18 cellular contexts compared by ENCODE assay signal in the genomic region with DNA sequence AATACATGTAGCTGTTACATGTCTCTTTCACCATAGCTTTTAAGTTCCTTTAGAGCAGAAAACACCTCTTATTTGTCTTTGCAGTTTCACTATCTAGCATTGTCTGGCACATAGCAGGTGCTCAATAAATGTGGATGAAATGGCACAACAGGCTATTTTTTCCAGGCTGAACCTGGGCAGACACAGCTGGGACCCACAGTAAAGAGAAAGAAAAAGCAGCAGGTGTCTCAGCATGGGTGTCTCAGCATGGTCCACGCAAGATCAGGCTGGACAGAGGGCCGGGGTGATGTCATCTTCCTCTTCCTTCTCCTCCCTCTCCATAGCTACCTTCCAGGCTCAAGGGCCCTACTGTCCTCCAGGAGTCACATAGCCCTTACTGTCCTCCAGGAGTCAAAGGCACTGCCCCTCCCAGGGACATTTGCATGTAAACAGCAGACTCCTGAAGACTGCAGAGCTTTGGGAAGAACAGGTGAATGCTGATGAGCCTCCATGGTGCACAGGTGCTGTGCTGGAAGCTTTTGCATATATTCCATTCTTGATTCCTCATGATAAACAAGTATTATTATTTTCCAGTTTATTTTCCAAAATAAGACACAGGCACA.
DNase-seq lines count a peak whose midpoint lies in the region; ATAC-seq and TF ChIP-seq lines count a peak whose summit lies in the region.
"Had no signal": no experiment of that assay in that cellular context is flagged by ENCODE, and none has a peak within 500 bp of the region (broad histone marks: within the 10 kb centered on the region; RNA-seq: fewer than 3 reads in every experiment).

No MANE protein-coding gene starts in this region.

- no peak overlapping the region for H3K4me3 Mint-ChIP-seq in WTC11
- H3K4me3 Mint-ChIP-seq: CD4-positive, CD25-positive, alpha-beta regulatory T cell had no signal

- H3K9me3 Mint-ChIP-seq in WTC11: no peaks in the 10 kb centered on the region

- POLR2A ChIA-PET in WTC11 (lab: Charles Lee): interaction anchor here (0.5 to 0.6 kb wide), 2 partner anchors 172 to 1333 kb away, joined by 3 to 4 read pairs; no protein-coding TSS in a partner anchor

- H3K27ac Mint-ChIP-seq in WTC11: no peak overlapping the region
- H3K27ac Mint-ChIP-seq: CD4-positive, CD25-positive, alpha-beta regulatory T cell had no signal

- TF ChIP-seq CTCF in WTC11 (IDR thresholded peaks at IDR 0.05): no peak

- peaks cover 45% of the 10 kb centered on the region for H3K4me1 Mint-ChIP-seq in WTC11
- H3K4me1 Mint-ChIP-seq: CD4-positive, CD25-positive, alpha-beta regulatory T cell had no signal

- DNase-seq in DMS53 (lab: John Stamatoyannopoulos, UW) (peak; percentile 75), NCI-H146 treated with DMSO at 0.1 percent for 48 hours (lab: John Stamatoyannopoulos, UW; ENCODE audit: unreplicated experiment) (peak; percentile 85), WTC11 (ENCODE audit: low spot score) (peak; percentile 30), kidney tubule cell (ENCODE audit: low spot score) (peak; percentile 3), D341Med (ENCODE audit: low spot score) (no peak)
- DNase-seq: BE2C; Calu3; CD4-positive, CD25-positive, alpha-beta regulatory T cell; DMS79; NCI-H1092 treated with DMSO at 0.1 percent for 48 hours; NCI-H187; NCI-H446 treated with DMSO at 0.1 percent for 48 hours; NCI-H82; OCI-M1; Right ventricle myocardium superior had no signal

- CTCF ChIA-PET in WTC11 (lab: Charles Lee): interaction anchor here (0.7 to 2.1 kb wide), 7 partner anchors 14 to 305 kb away, joined by 3 to 8 read pairs (median 5); no protein-coding TSS in a partner anchor

- peak; percentile 82 for ATAC-seq in WTC11
- no peak for ATAC-seq in GM19324 (IDR thresholded peaks at IDR 0.05; ENCODE audit: low FRiP score, unreplicated experiment)
- no peak for ATAC-seq in GM21619 (IDR thresholded peaks at IDR 0.05; ENCODE audit: unreplicated experiment)
- no peak for ATAC-seq in HG03280 (IDR thresholded peaks at IDR 0.05; ENCODE audit: unreplicated experiment)

- H3K36me3 Mint-ChIP-seq in WTC11: no peaks in the 10 kb centered on the region
- H3K36me3 Mint-ChIP-seq: CD4-positive, CD25-positive, alpha-beta regulatory T cell had no signal

- H3K27me3 Mint-ChIP-seq in WTC11 (ENCODE audit: low read depth): peaks cover 9% of the 10 kb centered on the region

TF ChIP-seq in WTC11, 78 proteins besides CTCF, POLR2A, EP300 and RAD21:
- TF ChIP-seq MYBL2 (CRISPR knock-in tag; IDR thresholded peaks at IDR 0.05) (no peak), PRRX2 (CRISPR knock-in tag; IDR thresholded peaks at IDR 0.05) (no peak), ELF4 (CRISPR knock-in tag; IDR thresholded peaks at IDR 0.05; ENCODE audit: low read depth) (no peak), EMX1 (CRISPR knock-in tag; IDR thresholded peaks at IDR 0.05) (no peak), ZNF416 (CRISPR knock-in tag; IDR thresholded peaks at IDR 0.05) (no peak), ETV6 (CRISPR knock-in tag; IDR thresholded peaks at IDR 0.05) (peak; percentile 57; the same call in 1 of the 2 replicates), ZNF317 (CRISPR knock-in tag; IDR thresholded peaks at IDR 0.05; ENCODE audit: borderline replicate concordance, low read depth) (no peak), SP1 (CRISPR knock-in tag; conservative IDR thresholded peaks at IDR 0.05) (no peak), FOXK1 (CRISPR knock-in tag; IDR thresholded peaks at IDR 0.05) (peak; percentile 61), KAT7 (CRISPR knock-in tag; IDR thresholded peaks at IDR 0.05; ENCODE audit: borderline replicate concordance) (no peak), ESRRA (CRISPR knock-in tag; IDR thresholded peaks at IDR 0.05; ENCODE audit: borderline replicate concordance) (no peak), GTF2I (CRISPR knock-in tag; conservative IDR thresholded peaks at IDR 0.05) (no peak), ZNF138 (CRISPR knock-in tag; conservative IDR thresholded peaks at IDR 0.05) (no peak), ZNF423 (CRISPR knock-in tag; IDR thresholded peaks at IDR 0.05) (peak; percentile 72), FOXJ3 (CRISPR knock-in tag; IDR thresholded peaks at IDR 0.05; ENCODE audit: borderline replicate concordance) (no peak)
- TF ChIP-seq, protein P1, sequence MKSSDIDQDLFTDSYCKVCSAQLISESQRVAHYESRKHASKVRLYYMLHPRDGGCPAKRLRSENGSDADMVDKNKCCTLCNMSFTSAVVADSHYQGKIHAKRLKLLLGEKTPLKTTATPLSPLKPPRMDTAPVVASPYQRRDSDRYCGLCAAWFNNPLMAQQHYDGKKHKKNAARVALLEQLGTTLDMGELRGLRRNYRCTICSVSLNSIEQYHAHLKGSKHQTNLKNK (CRISPR knock-in tag; IDR thresholded peaks at IDR 0.05): no peak
- TF ChIP-seq, protein P2, sequence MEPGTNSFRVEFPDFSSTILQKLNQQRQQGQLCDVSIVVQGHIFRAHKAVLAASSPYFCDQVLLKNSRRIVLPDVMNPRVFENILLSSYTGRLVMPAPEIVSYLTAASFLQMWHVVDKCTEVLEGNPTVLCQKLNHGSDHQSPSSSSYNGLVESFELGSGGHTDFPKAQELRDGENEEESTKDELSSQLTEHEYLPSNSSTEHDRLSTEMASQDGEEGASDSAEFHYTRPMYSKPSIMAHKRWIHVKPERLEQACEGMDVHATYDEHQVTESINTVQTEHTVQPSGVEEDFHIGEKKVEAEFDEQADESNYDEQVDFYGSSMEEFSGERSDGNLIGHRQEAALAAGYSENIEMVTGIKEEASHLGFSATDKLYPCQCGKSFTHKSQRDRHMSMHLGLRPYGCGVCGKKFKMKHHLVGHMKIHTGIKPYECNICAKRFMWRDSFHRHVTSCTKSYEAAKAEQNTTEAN (CRISPR knock-in tag; IDR thresholded peaks at IDR 0.05): no peak
- TF ChIP-seq, protein P3, sequence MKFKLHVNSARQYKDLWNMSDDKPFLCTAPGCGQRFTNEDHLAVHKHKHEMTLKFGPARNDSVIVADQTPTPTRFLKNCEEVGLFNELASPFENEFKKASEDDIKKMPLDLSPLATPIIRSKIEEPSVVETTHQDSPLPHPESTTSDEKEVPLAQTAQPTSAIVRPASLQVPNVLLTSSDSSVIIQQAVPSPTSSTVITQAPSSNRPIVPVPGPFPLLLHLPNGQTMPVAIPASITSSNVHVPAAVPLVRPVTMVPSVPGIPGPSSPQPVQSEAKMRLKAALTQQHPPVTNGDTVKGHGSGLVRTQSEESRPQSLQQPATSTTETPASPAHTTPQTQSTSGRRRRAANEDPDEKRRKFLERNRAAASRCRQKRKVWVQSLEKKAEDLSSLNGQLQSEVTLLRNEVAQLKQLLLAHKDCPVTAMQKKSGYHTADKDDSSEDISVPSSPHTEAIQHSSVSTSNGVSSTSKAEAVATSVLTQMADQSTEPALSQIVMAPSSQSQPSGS (CRISPR knock-in tag; IDR thresholded peaks at IDR 0.05; ENCODE audit: borderline replicate concordance, low read depth): no peak
- TF ChIP-seq, protein P4, sequence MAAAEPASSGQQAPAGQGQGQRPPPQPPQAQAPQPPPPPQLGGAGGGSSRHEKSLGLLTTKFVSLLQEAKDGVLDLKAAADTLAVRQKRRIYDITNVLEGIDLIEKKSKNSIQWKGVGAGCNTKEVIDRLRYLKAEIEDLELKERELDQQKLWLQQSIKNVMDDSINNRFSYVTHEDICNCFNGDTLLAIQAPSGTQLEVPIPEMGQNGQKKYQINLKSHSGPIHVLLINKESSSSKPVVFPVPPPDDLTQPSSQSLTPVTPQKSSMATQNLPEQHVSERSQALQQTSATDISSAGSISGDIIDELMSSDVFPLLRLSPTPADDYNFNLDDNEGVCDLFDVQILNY (CRISPR knock-in tag; IDR thresholded peaks at IDR 0.05): no peak
